In the genomic region with DNA sequence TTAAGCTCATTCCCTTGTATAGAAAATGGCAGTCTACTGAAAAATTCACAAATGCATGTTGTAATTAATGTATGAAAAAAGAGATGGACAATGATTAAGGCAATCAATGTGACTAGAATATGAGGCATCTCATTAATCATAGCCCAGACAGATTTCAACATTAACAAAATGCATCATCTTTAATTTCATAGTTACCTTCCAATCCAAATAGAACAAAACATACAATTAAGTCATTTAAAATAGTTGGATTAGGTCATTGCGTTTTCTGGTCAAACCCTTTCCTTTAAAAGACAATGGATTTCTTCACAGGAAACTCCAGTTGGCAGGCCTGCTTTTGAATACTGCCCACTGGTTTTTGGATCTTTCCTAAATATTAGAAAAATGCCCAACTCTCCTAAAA, we compare ENCODE assay signal across 31 cellular contexts.
DNase-seq lines count a peak whose midpoint lies in the region; ATAC-seq and TF ChIP-seq lines count a peak whose summit lies in the region.
"Had no signal": no experiment of that assay in that cellular context is flagged by ENCODE, and none has a peak within 500 bp of the region (broad histone marks: within the 10 kb centered on the region; RNA-seq: fewer than 3 reads in every experiment).

No MANE protein-coding gene starts in this region.

- intact Hi-C loops in MCF 10A (cut with micrococcal nuclease) (loop anchor here (10.0 kb wide), 1 partner anchor 118 kb away; no protein-coding TSS in a partner anchor), breast epithelium (cut with DNase I; ENCODE audit: low total_unique reads) (no loop called here), mammary epithelial cell (cut with micrococcal nuclease) (loop anchor here (2.0 to 5.0 kb wide), 2 partner anchors 36 to 120 kb away; no protein-coding TSS in a partner anchor)
- intact Hi-C loops in activated naive CD4-positive, alpha-beta T cell treated with anti-CD3 and anti-CD28 coated beads for 36 hours (cut with micrococcal nuclease): no loop called here

- H3K9me3 ChIP-seq in breast epithelium (no peaks in the 10 kb centered on the region), mammary epithelial cell (replicated peaks; ENCODE audit: insufficient read depth, low read length) (peaks cover 1% of the 10 kb centered on the region)
- H3K9me3 ChIP-seq: ascending aorta, testis had no signal

- WGBS in mammary epithelial cell (ENCODE audit: low coverage, missing lambda C conversion rate): 0% methylated on average over 1 of the region's 1 CpG

- CTCF ChIA-PET in MCF 10A (lab: Yijun Ruan, JAX): interaction anchor here (0.7 kb wide), 1 partner anchor 29 kb away, joined by 3 read pairs; no protein-coding TSS in a partner anchor
- CTCF ChIA-PET in mammary epithelial cell (lab: Charles Lee; ENCODE audit: low non-redundant PET): no interaction called here
- CTCF ChIA-PET in activated naive CD4-positive, alpha-beta T cell treated with anti-CD3 and anti-CD28 coated beads for 36 hours (lab: Charles Lee): interaction anchor here (0.7 kb wide), 1 partner anchor 69 kb away, joined by 4 read pairs; no protein-coding TSS in a partner anchor

- no peaks in the 10 kb centered on the region for H3K36me3 ChIP-seq in breast epithelium
- H3K36me3 ChIP-seq in mammary epithelial cell (ENCODE audit: insufficient read depth, low read length): peaks cover under 1% of the 10 kb centered on the region
- H3K36me3 ChIP-seq: ascending aorta had no signal

- H3K79me2 ChIP-seq in mammary epithelial cell (ENCODE audit: insufficient read depth, low read length): no peaks in the 10 kb centered on the region

- H3K4me3 ChIP-seq in breast epithelium: no peak overlapping the region
- no peak overlapping the region for H3K4me3 ChIP-seq in mammary epithelial cell (replicated peaks in 1 of 3; ENCODE audit: insufficient read depth in 1 of 3, low read depth in 2 of 3, low read length in 3 of 3)
- H3K4me3 ChIP-seq: ascending aorta, GM12878, SK-N-MC, testis had no signal

- dilution Hi-C loops in mammary epithelial cell (cut with HindIII; ENCODE audit: low sequenced_read_pairs): no loop called here

- no peaks in the 10 kb centered on the region for H3K4me1 Mint-ChIP-seq in MCF 10A (ENCODE audit: insufficient read depth, unreplicated experiment)
- no peaks in the 10 kb centered on the region for H3K4me1 Mint-ChIP-seq in activated naive CD4-positive, alpha-beta T cell treated with anti-CD3 and anti-CD28 coated beads for 36 hours (ENCODE audit: low read depth)
- H3K4me1 Mint-ChIP-seq in activated T-cell treated with anti-CD3 and anti-CD28 coated beads, Interleukin-2, amount 50 U/mL, for 72 hours (ENCODE audit: low read depth): no peaks in the 10 kb centered on the region
- H3K4me1 Mint-ChIP-seq: activated CD4-positive, alpha-beta memory T cell treated with anti-CD3 and anti-CD28 coated beads, Interleukin-2, amount 10 ng/mL, durations not matched to agents 7 days and 5 days; activated naive CD8-positive, alpha-beta T cell treated with anti-CD3 and anti-CD28 coated beads, Interleukin-2, amount 10 ng/mL, durations not matched to agents 7 days and 5 days; CD4-positive, CD25-positive, alpha-beta regulatory T cell; central memory CD8-positive, alpha-beta T cell; naive B cell had no signal

- H3K4me2 ChIP-seq in mammary epithelial cell (ENCODE audit: insufficient read depth, low read depth, low read length): peak overlapping the region; percentile 19

- TF ChIP-seq POLR2A in breast epithelium (IDR thresholded peaks at IDR 0.05): no peak

- H3K9me3 Mint-ChIP-seq in MCF 10A (ENCODE audit: unreplicated experiment): no peaks in the 10 kb centered on the region
- H3K9me3 Mint-ChIP-seq in activated naive CD4-positive, alpha-beta T cell treated with anti-CD3 and anti-CD28 coated beads for 36 hours: peaks cover 2% of the 10 kb centered on the region
- peaks cover 2% of the 10 kb centered on the region in 2 donors for H3K9me3 Mint-ChIP-seq in activated T-cell treated with anti-CD3 and anti-CD28 coated beads, Interleukin-2, amount 50 U/mL, for 72 hours
- H3K9me3 Mint-ChIP-seq: dendritic cell treated with granulocyte-macrophage colony-stimulating factor and Interleukin-4, amounts not matched to agents 40 ng/mL and 50 ng/mL, for 4 days had no signal

- no peak overlapping the region for H2AFZ ChIP-seq in mammary epithelial cell (ENCODE audit: low read depth, low read length)

- POLR2A ChIA-PET in MCF 10A (lab: Yijun Ruan, JAX): no interaction called here

- BruUV-seq in MCF 10A (replicated peaks; lab: Mats Ljungman, UMichigan) (no TSS peak), mammary epithelial cell (replicated peaks; lab: Mats Ljungman, UMichigan) (no TSS peak)

- H3K36me3 Mint-ChIP-seq in MCF 10A (ENCODE audit: insufficient read depth, unreplicated experiment): no peaks in the 10 kb centered on the region
- H3K36me3 Mint-ChIP-seq in activated naive CD4-positive, alpha-beta T cell treated with anti-CD3 and anti-CD28 coated beads for 36 hours (ENCODE audit: low read depth): no peaks in the 10 kb centered on the region
- H3K36me3 Mint-ChIP-seq in activated T-cell treated with anti-CD3 and anti-CD28 coated beads, Interleukin-2, amount 50 U/mL, for 72 hours (ENCODE audit: insufficient read depth in 2 of 2): no peaks in the 10 kb centered on the region
- H3K36me3 Mint-ChIP-seq: activated naive CD8-positive, alpha-beta T cell treated with anti-CD3 and anti-CD28 coated beads, Interleukin-2, amount 10 ng/mL, durations not matched to agents 7 days and 5 days; CD4-positive, CD25-positive, alpha-beta regulatory T cell; naive B cell had no signal

- DNase-seq in MCF 10A (ENCODE audit: unreplicated experiment) (peak; percentile 66), breast epithelium (ENCODE audit: low spot score in 2 of 2) (no peak), mammary epithelial cell (peak; percentile 86), fibroblast of peridontal ligament (ENCODE audit: extremely low read depth) (peak; percentile 68)
- DNase-seq in activated naive CD4-positive, alpha-beta T cell treated with anti-CD3 and anti-CD28 coated beads for 36 hours: no peak
- DNase-seq in activated T-cell treated with anti-CD3 and anti-CD28 coated beads, Interleukin-2, amount 50 U/mL, for 72 hours: no peak
- DNase-seq: activated CD4-positive, alpha-beta memory T cell treated with anti-CD3 and anti-CD28 coated beads, Interleukin-2, amount 10 ng/mL, durations not matched to agents 7 days and 5 days; activated CD4-positive, alpha-beta T cell treated with anti-CD3 and anti-CD28 coated beads for 1 hour; activated naive CD8-positive, alpha-beta T cell treated with anti-CD3 and anti-CD28 coated beads, Interleukin-2, amount 10 ng/mL, durations not matched to agents 7 days and 5 days; CD4-positive, CD25-positive, alpha-beta regulatory T cell; foreskin melanocyte; HFFc6; Kasumi-1; left cardiac atrium; naive B cell; NCI-H1048; NCI-H187 treated with DMSO at 0.1 percent for 48 hours; NCI-H526; stimulated activated CD4-positive, alpha-beta T cell treated with anti-CD3 and anti-CD28 coated beads, Interleukin-15, amount 100 ng/mL, for 24 hours; stimulated activated naive CD4-positive, alpha-beta T cell treated with Interleukin-2 at 50 U/mL for 16 hours; T-helper 2 cell; testis had no signal

- ATAC-seq in HG02678 (IDR thresholded peaks at IDR 0.05; ENCODE audit: unreplicated experiment) (no peak), GM21786 (IDR thresholded peaks at IDR 0.05; ENCODE audit: unreplicated experiment) (no peak)
- ATAC-seq in activated T-cell treated with anti-CD3 and anti-CD28 coated beads, Interleukin-2, amount 50 U/mL, for 72 hours (replicated peaks in 1 of 2): no peak
- ATAC-seq: GM12878, left cardiac atrium had no signal

- no peak overlapping the region for H3K4me3 Mint-ChIP-seq in MCF 10A (ENCODE audit: unreplicated experiment)
- no peak overlapping the region for H3K4me3 Mint-ChIP-seq in activated naive CD4-positive, alpha-beta T cell treated with anti-CD3 and anti-CD28 coated beads for 36 hours
- no peak overlapping the region for H3K4me3 Mint-ChIP-seq in activated T-cell treated with anti-CD3 and anti-CD28 coated beads, Interleukin-2, amount 50 U/mL, for 72 hours
- H3K4me3 Mint-ChIP-seq: activated CD4-positive, alpha-beta memory T cell treated with anti-CD3 and anti-CD28 coated beads, Interleukin-2, amount 10 ng/mL, durations not matched to agents 7 days and 5 days; activated naive CD8-positive, alpha-beta T cell treated with anti-CD3 and anti-CD28 coated beads, Interleukin-2, amount 10 ng/mL, durations not matched to agents 7 days and 5 days; CD4-positive, CD25-positive, alpha-beta regulatory T cell; central memory CD8-positive, alpha-beta T cell; dendritic cell treated with granulocyte-macrophage colony-stimulating factor and Interleukin-4, amounts not matched to agents 40 ng/mL and 50 ng/mL, for 4 days; HFFc6; naive B cell had no signal

- H3K9ac ChIP-seq in mammary epithelial cell (ENCODE audit: insufficient read depth, low read length): no peak overlapping the region

- H3K27me3 ChIP-seq in breast epithelium (no peaks in the 10 kb centered on the region), mammary epithelial cell (ENCODE audit: insufficient read depth, low read length) (no peaks in the 10 kb centered on the region)
- H3K27me3 ChIP-seq: ascending aorta, testis had no signal

- H4K20me1 ChIP-seq in mammary epithelial cell (ENCODE audit: insufficient read depth, low read length): no peaks in the 10 kb centered on the region

- no peak for TF ChIP-seq CTCF in MCF 10A (IDR thresholded peaks at IDR 0.05; ENCODE audit: unreplicated experiment)
- no peak for TF ChIP-seq CTCF in breast epithelium (IDR thresholded peaks at IDR 0.05)
- no peak for TF ChIP-seq CTCF in mammary epithelial cell (conservative IDR thresholded peaks at IDR 0.05 in 1 of 2, IDR thresholded peaks at IDR 0.05 in 1 of 2; ENCODE audit: extremely low read depth in 1 of 2, insufficient read depth in 1 of 2, low read depth in 1 of 2, low read length in 2 of 2)

- in situ Hi-C loops in mammary epithelial cell (cut with MboI; ENCODE audit: low sequenced_read_pairs in 2 of 2): no loop called here

- no peaks in the 10 kb centered on the region for H3K27me3 Mint-ChIP-seq in MCF 10A (ENCODE audit: insufficient read depth, unreplicated experiment)
- H3K27me3 Mint-ChIP-seq in activated naive CD4-positive, alpha-beta T cell treated with anti-CD3 and anti-CD28 coated beads for 36 hours (ENCODE audit: low read depth): no peaks in the 10 kb centered on the region
- no peaks in the 10 kb centered on the region for H3K27me3 Mint-ChIP-seq in activated T-cell treated with anti-CD3 and anti-CD28 coated beads, Interleukin-2, amount 50 U/mL, for 72 hours (ENCODE audit: low read depth)
- H3K27me3 Mint-ChIP-seq: activated CD4-positive, alpha-beta memory T cell treated with anti-CD3 and anti-CD28 coated beads, Interleukin-2, amount 10 ng/mL, durations not matched to agents 7 days and 5 days; activated naive CD8-positive, alpha-beta T cell treated with anti-CD3 and anti-CD28 coated beads, Interleukin-2, amount 10 ng/mL, durations not matched to agents 7 days and 5 days; CD4-positive, CD25-positive, alpha-beta regulatory T cell; central memory CD8-positive, alpha-beta T cell; dendritic cell treated with granulocyte-macrophage colony-stimulating factor and Interleukin-4, amounts not matched to agents 40 ng/mL and 50 ng/mL, for 4 days; progenitor cell of endocrine pancreas had no signal

- no peak overlapping the region for H3K27ac Mint-ChIP-seq in MCF 10A (ENCODE audit: low read depth, unreplicated experiment)
- no peak overlapping the region for H3K27ac Mint-ChIP-seq in activated naive CD4-positive, alpha-beta T cell treated with anti-CD3 and anti-CD28 coated beads for 36 hours
- no peak overlapping the region for H3K27ac Mint-ChIP-seq in activated T-cell treated with anti-CD3 and anti-CD28 coated beads, Interleukin-2, amount 50 U/mL, for 72 hours
- H3K27ac Mint-ChIP-seq: activated CD4-positive, alpha-beta memory T cell treated with anti-CD3 and anti-CD28 coated beads, Interleukin-2, amount 10 ng/mL, durations not matched to agents 7 days and 5 days; activated naive CD8-positive, alpha-beta T cell treated with anti-CD3 and anti-CD28 coated beads, Interleukin-2, amount 10 ng/mL, durations not matched to agents 7 days and 5 days; CD4-positive, CD25-positive, alpha-beta regulatory T cell; dendritic cell treated with granulocyte-macrophage colony-stimulating factor and Interleukin-4, amounts not matched to agents 40 ng/mL and 50 ng/mL, for 4 days; HFFc6; naive B cell; progenitor cell of endocrine pancreas had no signal

- H3K4me1 ChIP-seq in breast epithelium (no peaks in the 10 kb centered on the region), mammary epithelial cell (ENCODE audit: insufficient read depth, low read length) (peaks cover 28% of the 10 kb centered on the region)
- H3K4me1 ChIP-seq: ascending aorta, testis had no signal

- H3K27ac ChIP-seq in breast epithelium (no peak overlapping the region), mammary epithelial cell (ENCODE audit: insufficient read depth, low read depth, low read length) (peak overlapping the region; percentile 95)
- H3K27ac ChIP-seq: ascending aorta, HL-60, SK-N-MC, testis had no signal

Comparison
In these comparisons a context has a peak if more than half of its experiments do, and no peak if none do; other contexts are left out.
1. DNase-seq: peak in MCF 10A (single experiment), mammary epithelial cell (single experiment) and fibroblast of peridontal ligament (single experiment); none in breast epithelium (0 of 2), activated naive CD4-positive, alpha-beta T cell treated with anti-CD3 and anti-CD28 coated beads for 36 hours (single experiment) and activated T-cell treated with anti-CD3 and anti-CD28 coated beads, Interleukin-2, amount 50 U/mL, for 72 hours (0 of 2).
2. intact Hi-C loops: an anchor here in MCF 10A (10.0 kb wide) and mammary epithelial cell (2.0 to 5.0 kb wide); none called in breast epithelium and activated naive CD4-positive, alpha-beta T cell treated with anti-CD3 and anti-CD28 coated beads for 36 hours.